Comparison of ENCODE assay signal across 2 cellular contexts in genomic region chr3:168094580-168094876, GRCh38.
A peak's percentile ranks its signal among the peaks of the same experiment; 100 is the strongest.
TF ChIP-seq lines count a peak whose summit lies in the region.

No MANE protein-coding gene starts in this region.

TF ChIP-seq in K562, 482 proteins besides CTCF, POLR2A, EP300 and RAD21:
- no peak for TF ChIP-seq RB1 (IDR thresholded peaks at IDR 0.05; ENCODE audit: low read depth)
- no peak for TF ChIP-seq HMBOX1 (IDR thresholded peaks at IDR 0.05)
- no peak for TF ChIP-seq YBX1 (IDR thresholded peaks at IDR 0.05)
- TF ChIP-seq TBL1XR1 (IDR thresholded peaks at IDR 0.05; ENCODE audit: low read length in 2 of 2), result no peak
- TF ChIP-seq RCOR1 (IDR thresholded peaks at IDR 0.05; ENCODE audit: borderline replicate concordance in 1 of 2, low read depth in 2 of 2, low read length in 2 of 2), result 0 out of 4 replicates have a peak, but pooled peaks have one; percentile 20 to 70
- TF ChIP-seq SIX5 (IDR thresholded peaks at IDR 0.05; ENCODE audit: borderline replicate concordance in 1 of 2, insufficient read depth in 1 of 2, low read depth in 1 of 2, low read length in 2 of 2), result no peak
- TF ChIP-seq TFAP4 (CRISPR knock-in tag; IDR thresholded peaks at IDR 0.05; ENCODE audit: borderline replicate concordance), result peak; percentile 68; the same call in 1 of the 2 replicates
- TF ChIP-seq CHD2 (IDR thresholded peaks at IDR 0.05; ENCODE audit: low read depth, low read length), result no peak
- no peak for TF ChIP-seq IFI16 (CRISPR knock-in tag; IDR thresholded peaks at IDR 0.05)
- TF ChIP-seq HOMEZ (CRISPR knock-in tag; IDR thresholded peaks at IDR 0.05), result no peak
- no peak for TF ChIP-seq PTBP1 (IDR thresholded peaks at IDR 0.05; ENCODE audit: low read depth, low read length)
- TF ChIP-seq EZH2 (IDR thresholded peaks at IDR 0.05; ENCODE audit: borderline replicate concordance, low read depth, low read length), result no peak
- TF ChIP-seq GATAD2A (IDR thresholded peaks at IDR 0.05), result no peak
- TF ChIP-seq CHD4 (IDR thresholded peaks at IDR 0.05; ENCODE audit: insufficient read depth, insufficient replicate concordance, low read depth, low read length, poor library complexity, severe bottlenecking), result no peak
- TF ChIP-seq MCM3 (IDR thresholded peaks at IDR 0.05), result no peak
- TF ChIP-seq ESRRB (CRISPR knock-in tag; IDR thresholded peaks at IDR 0.05; ENCODE audit: borderline replicate concordance), result no peak
- TF ChIP-seq MBD2 (IDR thresholded peaks at IDR 0.05; ENCODE audit: borderline replicate concordance, low read depth), result no peak
- TF ChIP-seq POLR2B (IDR thresholded peaks at IDR 0.05; ENCODE audit: low read depth, partially characterized antibody), result no peak
- no peak for TF ChIP-seq DACH1 (IDR thresholded peaks at IDR 0.05; ENCODE audit: partially characterized antibody)
- TF ChIP-seq PHF8 (IDR thresholded peaks at IDR 0.05; ENCODE audit: borderline replicate concordance, low read length), result no peak
- peak in 1 of 2 experiments; percentile 69; a peak in 2 of 4 replicates for TF ChIP-seq KDM1A (IDR thresholded peaks at IDR 0.05)
- TF ChIP-seq PHF21A (IDR thresholded peaks at IDR 0.05; ENCODE audit: borderline replicate concordance, low read depth), result peak; percentile 97
- no peak for TF ChIP-seq ZNF583 (CRISPR knock-in tag; IDR thresholded peaks at IDR 0.05)
- TF ChIP-seq ZNF707 (CRISPR knock-in tag; conservative IDR thresholded peaks at IDR 0.05), result no peak
- TF ChIP-seq POLR2H (tag; IDR thresholded peaks at IDR 0.05; ENCODE audit: low read depth), result no peak
- no peak for TF ChIP-seq ZBTB7A (IDR thresholded peaks at IDR 0.05; ENCODE audit: borderline replicate concordance, control insufficient read depth, low read depth, low read length)
- peak; percentile 11 for TF ChIP-seq MEIS2 (IDR thresholded peaks at IDR 0.05; ENCODE audit: partially characterized antibody)
- 0 out of 2 replicates have a peak, but pooled peaks have one; percentile 18 for TF ChIP-seq SP1 (CRISPR knock-in tag; IDR thresholded peaks at IDR 0.05)
TF ChIP-seq in K562: peak in this region for 6.

TF ChIP-seq in HepG2, 621 proteins besides CTCF, POLR2A, EP300 and RAD21 (continues in another document):
- TF ChIP-seq CREBL2 (CRISPR knock-in tag; IDR thresholded peaks at IDR 0.05; ENCODE audit: borderline replicate concordance) (no peak), ZNF629 (CRISPR knock-in tag; conservative IDR thresholded peaks at IDR 0.05) (no peak), PHF21A (CRISPR knock-in tag; IDR thresholded peaks at IDR 0.05) (peak; percentile 57; the same call in 1 of the 2 replicates), ZNF589 (CRISPR knock-in tag; conservative IDR thresholded peaks at IDR 0.05) (no peak), IRF9 (CRISPR knock-in tag; IDR thresholded peaks at IDR 0.05; ENCODE audit: borderline replicate concordance) (no peak), BRCA1 (CRISPR knock-in tag; IDR thresholded peaks at IDR 0.05) (no peak), SRF (IDR thresholded peaks at IDR 0.05; ENCODE audit: low read depth, low read length) (no peak), SP140L (CRISPR knock-in tag; IDR thresholded peaks at IDR 0.05; ENCODE audit: borderline replicate concordance) (no peak), THAP7 (CRISPR knock-in tag; IDR thresholded peaks at IDR 0.05) (0 out of 2 replicates have a peak, but pooled peaks have one; percentile 38), STAT5B (CRISPR knock-in tag; IDR thresholded peaks at IDR 0.05) (no peak), ZBED4 (CRISPR knock-in tag; IDR thresholded peaks at IDR 0.05; ENCODE audit: borderline replicate concordance) (no peak), SMARCE1 (IDR thresholded peaks at IDR 0.05; ENCODE audit: borderline replicate concordance) (no peak), CREB1 (IDR thresholded peaks at IDR 0.05) (no peak), CREB1 (CRISPR knock-in tag; IDR thresholded peaks at IDR 0.05) (no peak), ZNF12 (CRISPR knock-in tag; IDR thresholded peaks at IDR 0.05) (no peak), ZNF414 (CRISPR knock-in tag; IDR thresholded peaks at IDR 0.05) (no peak), ZNF678 (CRISPR knock-in tag; IDR thresholded peaks at IDR 0.05) (no peak), RERE (CRISPR knock-in tag; IDR thresholded peaks at IDR 0.05; ENCODE audit: low read depth) (no peak), KMT2B (CRISPR knock-in tag; IDR thresholded peaks at IDR 0.05) (no peak; the same call in 1 of the 2 replicates), SIN3A (IDR thresholded peaks at IDR 0.05; ENCODE audit: borderline replicate concordance, low read depth, low read length) (peak; percentile 65; the same call in 1 of the 2 replicates), EED (CRISPR knock-in tag; IDR thresholded peaks at IDR 0.05) (no peak), HOXA9 (CRISPR knock-in tag; IDR thresholded peaks at IDR 0.05; ENCODE audit: borderline replicate concordance) (no peak), TGIF2 (CRISPR knock-in tag; IDR thresholded peaks at IDR 0.05) (peak; percentile 66), CEBPB (IDR thresholded peaks at IDR 0.05; ENCODE audit: borderline replicate concordance, low read depth, low read length) (no peak), PLSCR1 (CRISPR knock-in tag; IDR thresholded peaks at IDR 0.05; ENCODE audit: borderline replicate concordance) (no peak), BATF2 (CRISPR knock-in tag; IDR thresholded peaks at IDR 0.05) (no peak), CAMTA2 (CRISPR knock-in tag; IDR thresholded peaks at IDR 0.05; ENCODE audit: borderline replicate concordance) (no peak), THYN1 (CRISPR knock-in tag; IDR thresholded peaks at IDR 0.05; ENCODE audit: borderline replicate concordance, low read depth) (no peak), DMTF1 (CRISPR knock-in tag; IDR thresholded peaks at IDR 0.05) (no peak), HNRNPLL (IDR thresholded peaks at IDR 0.05; ENCODE audit: low read depth, low read length, poor library complexity, severe bottlenecking) (no peak), MIER3 (CRISPR knock-in tag; IDR thresholded peaks at IDR 0.05; ENCODE audit: borderline replicate concordance) (0 out of 2 replicates have a peak, but pooled peaks have one; percentile 23), ZNF33A (CRISPR knock-in tag; IDR thresholded peaks at IDR 0.05; ENCODE audit: borderline replicate concordance) (no peak)
